ENCODE assay signal across 19 cellular contexts in the genomic region with DNA sequence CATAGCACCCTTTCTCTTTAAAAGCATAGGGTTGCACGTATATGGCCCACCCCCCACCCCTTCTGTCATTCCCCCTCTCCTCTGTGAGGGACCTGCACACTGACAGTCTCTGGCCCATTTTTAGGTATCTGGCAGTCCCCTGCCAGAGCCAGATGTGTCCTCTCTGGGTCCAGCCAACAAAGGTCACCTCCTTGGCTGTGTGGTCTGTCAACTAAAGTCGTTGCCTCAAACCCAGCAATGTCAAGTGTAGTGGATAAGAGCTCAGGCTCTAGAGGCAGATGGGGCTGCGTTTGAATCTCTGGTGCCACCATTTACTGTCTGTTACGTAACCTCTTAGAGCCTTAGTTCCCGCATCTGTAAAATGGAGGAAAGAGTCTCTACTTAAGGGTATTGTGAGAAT.
DNase-seq lines count a peak whose midpoint lies in the region; ATAC-seq and TF ChIP-seq lines count a peak whose summit lies in the region.
"Had no signal": no experiment of that assay in that cellular context is flagged by ENCODE, and none has a peak within 500 bp of the region (broad histone marks: within the 10 kb centered on the region; RNA-seq: fewer than 3 reads in every experiment).

No MANE protein-coding gene starts in this region.

- WGBS in heart left ventricle, 4 donors, result 65 to 72% (median 70%) methylated on average over 5 of the region's 5 CpGs
- 88% methylated on average over 5 of the region's 5 CpGs for WGBS in mesenchymal stem cell

- H3K27me3 ChIP-seq in heart left ventricle, result no peaks in the 10 kb centered on the region
- H3K27me3 ChIP-seq in right atrium auricular region, result no peaks in the 10 kb centered on the region
- H3K27me3 ChIP-seq in Karpas-422 (ENCODE audit: low read length), result no peaks in the 10 kb centered on the region
- peaks cover 0 to 50% of the 10 kb centered on the region in 2 experiments for H3K27me3 ChIP-seq in mesenchymal stem cell (ENCODE audit: control insufficient read depth in 1 of 2, insufficient read depth in 1 of 2, low read length in 2 of 2)
- H3K27me3 ChIP-seq: SJSA1 had no signal

- no peak overlapping the region for H2AK5ac ChIP-seq in mesenchymal stem cell (ENCODE audit: low read length, severe bottlenecking)

- H3K27ac ChIP-seq in heart left ventricle (peak overlapping the region in 1 of 12 donors; percentile 5), right atrium auricular region (no peak overlapping the region), Karpas-422 (ENCODE audit: low read length) (peak overlapping the region; percentile 83), mesenchymal stem cell (ENCODE audit: low read length, poor library complexity, severe bottlenecking) (no peak overlapping the region)
- H3K27ac ChIP-seq: RWPE1, SJSA1 had no signal

- ATAC-seq in heart left ventricle (peak in 3 of 4 donors; percentile 53 to 61 (median 54)), GM21825 (IDR thresholded peaks at IDR 0.05; ENCODE audit: unreplicated experiment) (no peak), HG02970 (IDR thresholded peaks at IDR 0.05; ENCODE audit: low FRiP score, unreplicated experiment) (no peak)
- ATAC-seq in stimulated activated memory B cell treated with anti-CD40 and anti-IgM and Interleukin-4, amounts not matched to agents 10 μg/mL and 1 μg/mL and 100 μg/mL, for 72 hours, result no peak

- H4K91ac ChIP-seq in mesenchymal stem cell (ENCODE audit: low read length), result no peak overlapping the region

- no peak overlapping the region for H3K23ac ChIP-seq in mesenchymal stem cell (ENCODE audit: low read length in 2 of 2)

- H3K36me3 Mint-ChIP-seq in stimulated activated memory B cell treated with anti-CD40 and anti-IgM and Interleukin-4, amounts not matched to agents 10 μg/mL and 1 μg/mL and 100 μg/mL, for 72 hours, result peaks cover 20% of the 10 kb centered on the region
- H3K36me3 Mint-ChIP-seq in osteocyte (ENCODE audit: unreplicated experiment), result no peaks in the 10 kb centered on the region

- H2BK12ac ChIP-seq in mesenchymal stem cell (ENCODE audit: low read length in 2 of 2), result no peak overlapping the region

- no peak for TF ChIP-seq CTCF in heart left ventricle (IDR thresholded peaks at IDR 0.05)
- TF ChIP-seq CTCF in right atrium auricular region (IDR thresholded peaks at IDR 0.05), result no peak
- TF ChIP-seq CTCF in osteocyte (IDR thresholded peaks at IDR 0.05), result no peak

- H3K4me2 ChIP-seq in Karpas-422 (ENCODE audit: low read depth, low read length, poor library complexity, severe bottlenecking), result no peak overlapping the region
- no peak overlapping the region for H3K4me2 ChIP-seq in mesenchymal stem cell (ENCODE audit: low read length, poor library complexity, severe bottlenecking)

- no peak overlapping the region for H3K4me3 Mint-ChIP-seq in stimulated activated memory B cell treated with anti-CD40 and anti-IgM and Interleukin-4, amounts not matched to agents 10 μg/mL and 1 μg/mL and 100 μg/mL, for 72 hours
- H3K4me3 Mint-ChIP-seq in osteocyte (ENCODE audit: unreplicated experiment), result no peak overlapping the region

- H4K20me1 ChIP-seq in Karpas-422 (ENCODE audit: insufficient read depth, low read depth, low read length), result no peaks in the 10 kb centered on the region

- peaks cover 55% of the 10 kb centered on the region for H3K4me1 Mint-ChIP-seq in stimulated activated memory B cell treated with anti-CD40 and anti-IgM and Interleukin-4, amounts not matched to agents 10 μg/mL and 1 μg/mL and 100 μg/mL, for 72 hours
- peaks cover 84% of the 10 kb centered on the region for H3K4me1 Mint-ChIP-seq in osteocyte (ENCODE audit: unreplicated experiment)

- H3K4me1 ChIP-seq in heart left ventricle (peaks cover 3 to 55% (median 16%) of the 10 kb centered on the region in 12 donors), right atrium auricular region (peaks cover 0 to 34% of the 10 kb centered on the region in 2 donors), Karpas-422 (ENCODE audit: low read length) (peaks cover 92% of the 10 kb centered on the region), mesenchymal stem cell (ENCODE audit: control insufficient read depth, insufficient read depth, low read depth, low read length) (peaks cover 15% of the 10 kb centered on the region)

- intact Hi-C loops in heart left ventricle (cut with DNase I), result loop anchor here in 1 of 10 donors (10.0 kb wide), 1 partner anchor 197 kb away; no protein-coding TSS in a partner anchor

- no peaks in the 10 kb centered on the region for H3K27me3 Mint-ChIP-seq in stimulated activated memory B cell treated with anti-CD40 and anti-IgM and Interleukin-4, amounts not matched to agents 10 μg/mL and 1 μg/mL and 100 μg/mL, for 72 hours
- no peaks in the 10 kb centered on the region for H3K27me3 Mint-ChIP-seq in osteocyte (ENCODE audit: unreplicated experiment)

- peak overlapping the region; percentile 76 for H3K27ac Mint-ChIP-seq in stimulated activated memory B cell treated with anti-CD40 and anti-IgM and Interleukin-4, amounts not matched to agents 10 μg/mL and 1 μg/mL and 100 μg/mL, for 72 hours
- H3K27ac Mint-ChIP-seq in osteocyte (ENCODE audit: unreplicated experiment), result no peak overlapping the region

- no peak overlapping the region for H3K14ac ChIP-seq in mesenchymal stem cell (ENCODE audit: low read length in 2 of 2)

- H3K9me2 ChIP-seq in Karpas-422 (replicated peaks; ENCODE audit: insufficient read depth, low read length), result no peaks in the 10 kb centered on the region

- H3K36me3 ChIP-seq in heart left ventricle, result no peaks in the 10 kb centered on the region
- H3K36me3 ChIP-seq in right atrium auricular region, result no peaks in the 10 kb centered on the region
- H3K36me3 ChIP-seq in Karpas-422 (ENCODE audit: insufficient read depth, low read length), result no peaks in the 10 kb centered on the region
- H3K36me3 ChIP-seq in mesenchymal stem cell (ENCODE audit: control insufficient read depth in 1 of 2, insufficient read depth in 2 of 2, low read depth in 1 of 2, low read length in 2 of 2), result peaks cover 0 to 2% of the 10 kb centered on the region in 2 experiments
- H3K36me3 ChIP-seq: SJSA1 had no signal

- no peak overlapping the region for H3K9ac ChIP-seq in Karpas-422 (ENCODE audit: low read length)
- no peak overlapping the region for H3K9ac ChIP-seq in mesenchymal stem cell (ENCODE audit: low read length)

- H2BK120ac ChIP-seq in mesenchymal stem cell (ENCODE audit: low read depth, low read length), result no peak overlapping the region

- TF ChIP-seq POLR2A in heart left ventricle (IDR thresholded peaks at IDR 0.05), result no peak

- H3K79me1 ChIP-seq in mesenchymal stem cell (replicated peaks; ENCODE audit: low read length, poor library complexity, severe bottlenecking), result peaks cover 43% of the 10 kb centered on the region

- no peak overlapping the region for H3K4ac ChIP-seq in mesenchymal stem cell (ENCODE audit: low read depth in 1 of 2, low read length in 2 of 2)

- peak overlapping the region; percentile 55 for H2BK15ac ChIP-seq in mesenchymal stem cell (ENCODE audit: low read depth, poor library complexity, severe bottlenecking)

- H3K79me2 ChIP-seq in Karpas-422 (ENCODE audit: low read length), result peaks cover 89% of the 10 kb centered on the region

- H4K8ac ChIP-seq in mesenchymal stem cell (ENCODE audit: low read length), result no peak overlapping the region

- H2AFZ ChIP-seq in Karpas-422 (ENCODE audit: low read length) (no peak overlapping the region), mesenchymal stem cell (ENCODE audit: low read depth, low read length) (no peak overlapping the region)

- H3K9me3 ChIP-seq in heart left ventricle (no peaks in the 10 kb centered on the region), right atrium auricular region (no peaks in the 10 kb centered on the region), Karpas-422 (ENCODE audit: low read length) (no peaks in the 10 kb centered on the region), mesenchymal stem cell (ENCODE audit: control insufficient read depth, low read length) (no peaks in the 10 kb centered on the region)
- H3K9me3 ChIP-seq: SJSA1 had no signal

- H3K18ac ChIP-seq in mesenchymal stem cell (ENCODE audit: low read depth in 1 of 2, low read length in 2 of 2), result no peak overlapping the region

- DNase-seq in heart left ventricle (no peak), right atrium auricular region (ENCODE audit: low spot score) (no peak), Karpas-422 (no peak), mesenchymal stem cell (no peak), osteocyte (ENCODE audit: extremely low spot score, unreplicated experiment) (no peak)
- DNase-seq: AML-193, H7, KG1, NCI-H1105, NCI-H146, NCI-H2029 treated with DMSO at 0.1 percent for 48 hours, NCI-H226, NCI-H510A treated with DMSO at 0.1 percent for 48 hours, NCI-H748 treated with DMSO at 0.1 percent for 48 hours had no signal

- peaks cover 7% of the 10 kb centered on the region for H3K9me3 Mint-ChIP-seq in stimulated activated memory B cell treated with anti-CD40 and anti-IgM and Interleukin-4, amounts not matched to agents 10 μg/mL and 1 μg/mL and 100 μg/mL, for 72 hours
- H3K9me3 Mint-ChIP-seq in osteocyte (ENCODE audit: unreplicated experiment), result no peaks in the 10 kb centered on the region

- no peak overlapping the region for H2BK5ac ChIP-seq in mesenchymal stem cell (ENCODE audit: low read depth, low read length, poor library complexity, severe bottlenecking)

- H3K4me3 ChIP-seq in heart left ventricle, result no peak overlapping the region
- no peak overlapping the region for H3K4me3 ChIP-seq in right atrium auricular region
- no peak overlapping the region for H3K4me3 ChIP-seq in Karpas-422 (ENCODE audit: low read length)
- no peak overlapping the region for H3K4me3 ChIP-seq in mesenchymal stem cell (ENCODE audit: insufficient read depth in 1 of 2, low read depth in 1 of 2, low read length in 2 of 2)
- H3K4me3 ChIP-seq: SJSA1 had no signal

Comparison
In these comparisons a context has a peak if more than half of its experiments do, and no peak if none do; other contexts are left out.
1. ATAC-seq: peak in heart left ventricle (3 of 4); none in stimulated activated memory B cell treated with anti-CD40 and anti-IgM and Interleukin-4, amounts not matched to agents 10 μg/mL and 1 μg/mL and 100 μg/mL, for 72 hours (single experiment), GM21825 (single experiment) and HG02970 (single experiment).